Comparison of ENCODE assay signal across 1 cellular context in genomic region chr3:180601688-180602666, GRCh38.
TF ChIP-seq lines count a peak whose summit lies in the region.

TSS of gene TTC14 (plus strand) at chr3:180602163. CDS start at chr3:180602262, 99 bp downstream.

TF ChIP-seq in K562, 482 proteins besides CTCF, POLR2A, EP300 and RAD21 (continued from another document):
- TF ChIP-seq RERE (CRISPR knock-in tag; IDR thresholded peaks at IDR 0.05; ENCODE audit: borderline replicate concordance) = no peak
- peak; percentile 52 for TF ChIP-seq ASH1L (IDR thresholded peaks at IDR 0.05; ENCODE audit: borderline replicate concordance, low read depth, partially characterized antibody)
- TF ChIP-seq DMBX1 (CRISPR knock-in tag; IDR thresholded peaks at IDR 0.05; ENCODE audit: borderline replicate concordance) = no peak
- no peak for TF ChIP-seq ZNF347 (CRISPR knock-in tag; IDR thresholded peaks at IDR 0.05; ENCODE audit: low read depth)
- TF ChIP-seq RHOXF2B (CRISPR knock-in tag; conservative IDR thresholded peaks at IDR 0.05) = no peak
- TF ChIP-seq MAZ (CRISPR knock-in tag; conservative IDR thresholded peaks at IDR 0.05 in 1 of 2, IDR thresholded peaks at IDR 0.05 in 1 of 2) = peak; percentile 64 to 90; a peak in 3 of 4 replicates
- TF ChIP-seq SNIP1 (IDR thresholded peaks at IDR 0.05; ENCODE audit: low read depth) = no peak
- TF ChIP-seq ZNF436 (CRISPR knock-in tag; IDR thresholded peaks at IDR 0.05) = no peak
- TF ChIP-seq DDX20 (tag; IDR thresholded peaks at IDR 0.05; ENCODE audit: low read depth) = no peak
- TF ChIP-seq SMARCC2 (IDR thresholded peaks at IDR 0.05; ENCODE audit: low read depth) = no peak
- TF ChIP-seq ZNF507 (tag; conservative IDR thresholded peaks at IDR 0.05) = no peak
- TF ChIP-seq ARID1B (IDR thresholded peaks at IDR 0.05) = no peak
- no peak for TF ChIP-seq U2AF1 (optimal IDR thresholded peaks at IDR 0.05; ENCODE audit: low read depth, low read length)
- no peak for TF ChIP-seq ZSCAN29 (IDR thresholded peaks at IDR 0.05)
- no peak for TF ChIP-seq PHF21A (IDR thresholded peaks at IDR 0.05; ENCODE audit: borderline replicate concordance, low read depth)
- TF ChIP-seq TCF15 (CRISPR knock-in tag; IDR thresholded peaks at IDR 0.05) = no peak
- no peak for TF ChIP-seq GATAD2A (IDR thresholded peaks at IDR 0.05)
- peak; percentile 81; the same call in 1 of the 2 replicates for TF ChIP-seq ZNF644 (tag; IDR thresholded peaks at IDR 0.05; ENCODE audit: low read depth)
- no peak for TF ChIP-seq MITF (IDR thresholded peaks at IDR 0.05)
- TF ChIP-seq CHAMP1 (IDR thresholded peaks at IDR 0.05) = no peak; the same call in 1 of the 2 replicates
- TF ChIP-seq ZSCAN32 (CRISPR knock-in tag; IDR thresholded peaks at IDR 0.05) = no peak
